In the genomic region with DNA sequence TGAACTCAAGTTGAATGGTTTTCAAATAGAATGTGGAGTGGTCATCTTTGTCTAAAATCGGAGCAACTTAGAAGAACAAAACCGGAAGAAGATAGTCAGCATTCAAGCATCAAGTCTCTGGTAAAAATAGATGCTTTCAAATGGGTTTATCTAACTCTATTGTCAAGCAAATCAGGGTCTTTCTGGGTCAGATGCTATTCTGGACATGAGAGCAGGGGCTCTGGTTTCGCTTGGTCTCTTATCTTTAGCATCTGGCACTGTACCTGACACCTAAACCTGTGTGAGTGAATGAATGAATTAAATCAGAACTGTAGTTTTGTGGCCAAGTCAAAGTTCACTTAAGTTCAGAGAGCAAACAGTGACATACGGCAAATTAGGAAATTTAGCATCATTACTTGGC, we compare ENCODE assay signal across 18 cellular contexts.
DNase-seq lines count a peak whose midpoint lies in the region; ATAC-seq, FAIRE-seq and TF ChIP-seq lines count a peak whose summit lies in the region.
"Had no signal": no experiment of that assay in that cellular context is flagged by ENCODE, and none has a peak within 500 bp of the region (broad histone marks: within the 10 kb centered on the region; RNA-seq: fewer than 3 reads in every experiment).

No MANE protein-coding gene starts in this region.

- ATAC-seq in heart right ventricle = no peak
- ATAC-seq in CD4-positive, alpha-beta T cell (ENCODE audit: poor library complexity) = no peak
- ATAC-seq: A549 had no signal

- H3K56ac ChIP-seq in H1 (replicated peaks; ENCODE audit: insufficient read length, low read depth, low read length) = no peak overlapping the region

- POLR2A ChIA-PET in H1 (lab: Charles Lee; ENCODE audit: partially characterized antibody) = no interaction called here
- POLR2A ChIA-PET in CD4-positive, alpha-beta T cell (lab: Charles Lee) = no interaction called here

- H3K9me3 ChIP-seq in cardiac muscle cell (ENCODE audit: low read depth) (no peaks in the 10 kb centered on the region), heart right ventricle (peaks cover 0 to 8% (median 0%) of the 10 kb centered on the region in 11 donors), H1 (ENCODE audit: insufficient read depth in 2 of 2, low read depth in 1 of 2, low read length in 1 of 2) (peaks cover 0 to 2% of the 10 kb centered on the region in 2 experiments; a peak in 1 of 4 replicates), neural progenitor cell (ENCODE audit: low read depth) (no peaks in the 10 kb centered on the region), testis (no peaks in the 10 kb centered on the region)
- no peaks in the 10 kb centered on the region for H3K9me3 ChIP-seq in CD4-positive, alpha-beta T cell (ENCODE audit: control insufficient read depth, low read length)
- H3K9me3 ChIP-seq: A549 had no signal

- TF ChIP-seq CTCF in cardiac muscle cell (IDR thresholded peaks at IDR 0.05; ENCODE audit: low read depth, low read length) (no peak), heart right ventricle (IDR thresholded peaks at IDR 0.05) (no peak), H1 (IDR thresholded peaks at IDR 0.05; ENCODE audit: control extremely low read depth in 1 of 3, insufficient read depth in 1 of 3, low read depth in 1 of 3, low read length in 3 of 3) (no peak), neural progenitor cell (IDR thresholded peaks at IDR 0.05) (no peak), testis (IDR thresholded peaks at IDR 0.05) (no peak)
- no peak for TF ChIP-seq CTCF in CD4-positive, alpha-beta T cell (IDR thresholded peaks at IDR 0.05)

- no peak overlapping the region for H4K8ac ChIP-seq in H1 (ENCODE audit: extremely low read depth, insufficient read depth, low read length)

- no peak overlapping the region; a peak in 1 of 4 replicates for H3K4me2 ChIP-seq in H1 (ENCODE audit: insufficient read depth in 1 of 2, low read depth in 2 of 2, low read length in 2 of 2)
- no peak overlapping the region for H3K4me2 ChIP-seq in neural progenitor cell
- H3K4me2 ChIP-seq: A549 had no signal

- H3K27me3 ChIP-seq in cardiac muscle cell = no peaks in the 10 kb centered on the region
- no peaks in the 10 kb centered on the region for H3K27me3 ChIP-seq in heart right ventricle
- no peaks in the 10 kb centered on the region; a peak in 2 of 7 replicates for H3K27me3 ChIP-seq in H1 (replicated peaks in 1 of 4; ENCODE audit: control insufficient read depth in 3 of 4, extremely low read depth in 1 of 4, insufficient read depth in 3 of 4, low read length in 3 of 4)
- no peaks in the 10 kb centered on the region for H3K27me3 ChIP-seq in neural progenitor cell
- H3K27me3 ChIP-seq in CD4-positive, alpha-beta T cell (ENCODE audit: control insufficient read depth, insufficient read depth, low read length) = no peaks in the 10 kb centered on the region
- H3K27me3 ChIP-seq in testis = no peaks in the 10 kb centered on the region

- no peak overlapping the region for H2BK12ac ChIP-seq in H1 (ENCODE audit: low read depth, low read length)

- H3K18ac ChIP-seq in H1 (ENCODE audit: extremely low read depth, low read length) = no peak overlapping the region

- H3K4ac ChIP-seq in H1 (replicated peaks; ENCODE audit: insufficient read length, low read depth, low read length) = no peak overlapping the region

- FAIRE-seq in H1 (lab: Jason Lieb, UNC) = peak; percentile 48
- FAIRE-seq: A549 had no signal

- CTCF ChIA-PET in H1 (lab: Charles Lee; ENCODE audit: partially characterized antibody) = no interaction called here
- CTCF ChIA-PET in CD4-positive, alpha-beta T cell (lab: Charles Lee) = no interaction called here

- H4K20me1 ChIP-seq in H1 (replicated peaks in 1 of 2; ENCODE audit: control insufficient read depth in 1 of 2, insufficient read depth in 2 of 2, low read length in 2 of 2) (no peaks in the 10 kb centered on the region), neural progenitor cell (ENCODE audit: low read depth) (no peaks in the 10 kb centered on the region)

- no peak overlapping the region for H3K4me3 Mint-ChIP-seq in neural progenitor cell
- H3K4me3 Mint-ChIP-seq in CD4-positive, alpha-beta T cell = no peak overlapping the region
- H3K4me3 Mint-ChIP-seq: CD4-positive, alpha-beta memory T cell; H9 had no signal

- H3K79me1 ChIP-seq in H1 (ENCODE audit: low read depth, low read length) = no peaks in the 10 kb centered on the region

- TF ChIP-seq RAD21 in H1 (IDR thresholded peaks at IDR 0.05 in 1 of 2, conservative IDR thresholded peaks at IDR 0.05 in 1 of 2; ENCODE audit: low read depth in 2 of 2, low read length in 2 of 2) = no peak

- no peak overlapping the region for H2AK5ac ChIP-seq in H1 (ENCODE audit: low read depth, low read length)

- 42 to 65% methylated on average over 4 of the region's 4 CpGs for WGBS in heart right ventricle, 2 donors
- 88% methylated on average over 4 of the region's 4 CpGs; no CpG with 5 or more reads in 1 of the 2 experiments for WGBS in H1 (ENCODE audit: extremely low coverage in 1 of 2, insufficient coverage in 1 of 2, insufficient read length in 1 of 2, insufficient replicate concordance in 2 of 2, low coverage in 1 of 2, low lambda C conversion rate in 2 of 2, missing lambda C conversion rate in 1 of 2), 2 experiments
- WGBS in testis, 2 donors = 89 to 93% methylated on average over 4 of the region's 4 CpGs

- no peak for TF ChIP-seq EP300 in H1 (IDR thresholded peaks at IDR 0.05; ENCODE audit: borderline replicate concordance in 1 of 2, low read depth in 2 of 2, low read length in 2 of 2)

- no peak overlapping the region for H3K14ac ChIP-seq in H1 (ENCODE audit: insufficient read length)

- no peak overlapping the region for H4K5ac ChIP-seq in H1 (ENCODE audit: insufficient read length, low read depth, low read length)

- H2BK20ac ChIP-seq in H1 (ENCODE audit: low read length) = no peak overlapping the region

- H3K4me1 ChIP-seq in cardiac muscle cell (ENCODE audit: low read depth) = peaks cover 46% of the 10 kb centered on the region
- H3K4me1 ChIP-seq in heart right ventricle = peaks cover 0 to 17% (median 8%) of the 10 kb centered on the region in 9 donors
- peaks cover 2 to 9% (median 8%) of the 10 kb centered on the region in 4 experiments; a peak in 5 of 7 replicates for H3K4me1 ChIP-seq in H1 (replicated peaks in 1 of 4; ENCODE audit: control insufficient read depth in 3 of 4, insufficient read depth in 4 of 4, low read length in 3 of 4)
- H3K4me1 ChIP-seq in neural progenitor cell = peaks cover 25% of the 10 kb centered on the region
- H3K4me1 ChIP-seq in testis = no peaks in the 10 kb centered on the region

- no peak overlapping the region for H4K91ac ChIP-seq in H1 (replicated peaks; ENCODE audit: insufficient read length, low read length)

- H2BK5ac ChIP-seq in H1 (ENCODE audit: low read depth, low read length) = no peak overlapping the region

- no peak for DNase-seq in cardiac muscle cell (ENCODE audit: low read depth in 1 of 2, low spot score in 1 of 2)
- no peak for DNase-seq in heart right ventricle
- no peak for DNase-seq in H1 (ENCODE audit: low read depth in 1 of 2, low spot score in 2 of 2)
- DNase-seq in neural progenitor cell (ENCODE audit: low spot score) = peak; percentile 30
- DNase-seq in stimulated activated CD4-positive, alpha-beta T cell treated with anti-CD3 and anti-CD28 coated beads, Interleukin-2, amount 100 ng/mL, for 24 hours = no peak
- no peak for DNase-seq in CD4-positive, alpha-beta T cell
- DNase-seq in testis = no peak
- DNase-seq: AML-193; CD4-positive, alpha-beta memory T cell; DMS153; DMS79; GDM1; GOT3; H9 had no signal

- H3F3A ChIP-seq in neural progenitor cell (ENCODE audit: low read depth) = no peaks in the 10 kb centered on the region

- no peak overlapping the region for H3K23ac ChIP-seq in H1 (ENCODE audit: insufficient read length)

- H3K4me3 ChIP-seq in cardiac muscle cell = no peak overlapping the region
- H3K4me3 ChIP-seq in heart right ventricle = no peak overlapping the region
- no peak overlapping the region for H3K4me3 ChIP-seq in H1 (ENCODE audit: extremely low read depth in 1 of 4, insufficient read depth in 2 of 4, low read depth in 3 of 4, low read length in 4 of 4)
- no peak overlapping the region for H3K4me3 ChIP-seq in neural progenitor cell
- no peak overlapping the region for H3K4me3 ChIP-seq in testis
- H3K4me3 ChIP-seq: A549 had no signal

- H3K36me3 ChIP-seq in cardiac muscle cell (no peaks in the 10 kb centered on the region), heart right ventricle (no peaks in the 10 kb centered on the region), H1 (ENCODE audit: control insufficient read depth in 2 of 4, insufficient read depth in 4 of 4, low read length in 3 of 4) (no peaks in the 10 kb centered on the region), neural progenitor cell (no peaks in the 10 kb centered on the region), testis (ENCODE audit: low read depth, missing control alignments) (no peaks in the 10 kb centered on the region)

- intact Hi-C loops in heart right ventricle (cut with DNase I) = loop anchor here in 3 of 10 donors (10.0 kb wide), 2 partner anchors 167 to 177 kb away; partner anchors contain the start of gene SLIT3 (in 2 of the 3)
- intact Hi-C loops in CD4-positive, alpha-beta T cell (cut with DNase I, micrococcal nuclease) = no loop called here
- intact Hi-C loops in testis (cut with DNase I; ENCODE audit: low total_unique reads) = no loop called here

- no peaks in the 10 kb centered on the region for H3K23me2 ChIP-seq in H1 (ENCODE audit: low read depth, low read length)

- no peak overlapping the region for H3K27ac Mint-ChIP-seq in neural progenitor cell
- H3K27ac Mint-ChIP-seq in CD4-positive, alpha-beta T cell = no peak overlapping the region
- H3K27ac Mint-ChIP-seq: CD4-positive, alpha-beta memory T cell; H9 had no signal

- no peak overlapping the region for H2AFZ ChIP-seq in H1 (ENCODE audit: low read length)
- H2AFZ ChIP-seq in neural progenitor cell (replicated peaks) = no peak overlapping the region

- no peaks in the 10 kb centered on the region for H3K27me3 Mint-ChIP-seq in neural progenitor cell (ENCODE audit: insufficient read depth, low read depth)
- no peaks in the 10 kb centered on the region for H3K27me3 Mint-ChIP-seq in CD4-positive, alpha-beta T cell

- peaks cover 3% of the 10 kb centered on the region for H3K9me3 Mint-ChIP-seq in neural progenitor cell
- no peaks in the 10 kb centered on the region for H3K9me3 Mint-ChIP-seq in CD4-positive, alpha-beta T cell

- no peak overlapping the region for H2BK15ac ChIP-seq in H1 (ENCODE audit: low read length)

- no peak for TF ChIP-seq POLR2A in H1 (IDR thresholded peaks at IDR 0.05; ENCODE audit: control extremely low read depth in 1 of 2, low read depth in 2 of 2, low read length in 2 of 2)
- TF ChIP-seq POLR2A in testis (IDR thresholded peaks at IDR 0.05) = no peak

- H3K79me2 ChIP-seq in H1 (ENCODE audit: control insufficient read depth in 1 of 2, insufficient read depth in 2 of 2, low read length in 2 of 2) (no peaks in the 10 kb centered on the region), neural progenitor cell (ENCODE audit: low read depth) (no peaks in the 10 kb centered on the region)

- peak overlapping the region; percentile 95 for H3K27ac ChIP-seq in cardiac muscle cell
- H3K27ac ChIP-seq in heart right ventricle = no peak overlapping the region
- no peak overlapping the region for H3K27ac ChIP-seq in H1 (ENCODE audit: low read depth, low read length)
- H3K27ac ChIP-seq in neural progenitor cell = no peak overlapping the region
- H3K27ac ChIP-seq in CD4-positive, alpha-beta T cell (ENCODE audit: low read depth, low read length) = no peak overlapping the region
- no peak overlapping the region for H3K27ac ChIP-seq in testis
- H3K27ac ChIP-seq: 22Rv1, A549, C4-2B, HL-60 had no signal

- H3K9ac ChIP-seq in H1 (replicated peaks in 1 of 4; ENCODE audit: extremely low read depth in 1 of 4, low read depth in 3 of 4, low read length in 3 of 4) = no peak overlapping the region
- no peak overlapping the region for H3K9ac ChIP-seq in neural progenitor cell

- no peak overlapping the region for H2BK120ac ChIP-seq in H1 (replicated peaks; ENCODE audit: low read depth, low read length)

- no peaks in the 10 kb centered on the region for H3K36me3 Mint-ChIP-seq in neural progenitor cell
- no peaks in the 10 kb centered on the region for H3K36me3 Mint-ChIP-seq in CD4-positive, alpha-beta T cell (ENCODE audit: low read depth)
- H3K36me3 Mint-ChIP-seq: CD4-positive, alpha-beta memory T cell had no signal

- peaks cover 19% of the 10 kb centered on the region for H3K4me1 Mint-ChIP-seq in neural progenitor cell
- no peaks in the 10 kb centered on the region for H3K4me1 Mint-ChIP-seq in CD4-positive, alpha-beta T cell (ENCODE audit: low read depth)
- H3K4me1 Mint-ChIP-seq: CD4-positive, alpha-beta memory T cell had no signal
